Comparison of ENCODE assay signal across 1 cellular context in genomic region chr3:51995346-51996156, GRCh38.
TF ChIP-seq lines count a peak whose summit lies in the region.

TSS of gene RPL29 (minus strand) at chr3:51995895. CDS start at chr3:51995461, 434 bp downstream.

TF ChIP-seq in HepG2, 621 proteins besides CTCF, POLR2A, EP300 and RAD21 (continued from another document and continues in another):
- TF ChIP-seq POGK (CRISPR knock-in tag; conservative IDR thresholded peaks at IDR 0.05) (peak; percentile 91), ZSCAN22 (CRISPR knock-in tag; IDR thresholded peaks at IDR 0.05) (peak; percentile 51; the same call in 1 of the 2 replicates), TMF1 (CRISPR knock-in tag; IDR thresholded peaks at IDR 0.05; ENCODE audit: low read depth) (peak; percentile 65; the same call in 1 of the 2 replicates), TOE1 (CRISPR knock-in tag; IDR thresholded peaks at IDR 0.05) (peak; percentile 81), ZNF546 (CRISPR knock-in tag; conservative IDR thresholded peaks at IDR 0.05) (peak; percentile 40), IKZF4 (CRISPR knock-in tag; IDR thresholded peaks at IDR 0.05; ENCODE audit: borderline replicate concordance, low read depth, not compliant biosample characterization) (no peak), ZSCAN25 (CRISPR knock-in tag; IDR thresholded peaks at IDR 0.05) (no peak), RBM22 (optimal IDR thresholded peaks at IDR 0.05; ENCODE audit: low read length) (peak; percentile 74), ETV6 (CRISPR knock-in tag; conservative IDR thresholded peaks at IDR 0.05) (0 out of 2 replicates have a peak, but pooled peaks have one; percentile 59), ZNF773 (CRISPR knock-in tag; IDR thresholded peaks at IDR 0.05; ENCODE audit: borderline replicate concordance) (no peak; the same call in none of the 2 replicates), HMGXB4 (CRISPR knock-in tag; IDR thresholded peaks at IDR 0.05; ENCODE audit: borderline replicate concordance in 1 of 2, low read depth in 1 of 2) (peak; percentile 90 to 94), GZF1 (CRISPR knock-in tag; IDR thresholded peaks at IDR 0.05) (no peak), CBX5 (CRISPR knock-in tag; IDR thresholded peaks at IDR 0.05; ENCODE audit: borderline replicate concordance) (peak; percentile 85; the same call in 1 of the 2 replicates), NFE2L1 (CRISPR knock-in tag; IDR thresholded peaks at IDR 0.05; ENCODE audit: borderline replicate concordance) (no peak), RFXAP (CRISPR knock-in tag; IDR thresholded peaks at IDR 0.05; ENCODE audit: borderline replicate concordance) (peak; percentile 92; the same call in 1 of the 2 replicates), MIER3 (CRISPR knock-in tag; IDR thresholded peaks at IDR 0.05; ENCODE audit: borderline replicate concordance) (peak; percentile 89), SOX13 (IDR thresholded peaks at IDR 0.05) (no peak), SOX13 (CRISPR knock-in tag; conservative IDR thresholded peaks at IDR 0.05 in 1 of 2, IDR thresholded peaks at IDR 0.05 in 1 of 2) (peak in 1 of 2 experiments; percentile 62; a peak in 2 of 4 replicates), ZBTB1 (CRISPR knock-in tag; IDR thresholded peaks at IDR 0.05; ENCODE audit: borderline replicate concordance) (no peak), SNRNP70 (IDR thresholded peaks at IDR 0.05; ENCODE audit: low read depth, low read length) (no peak), EEA1 (CRISPR knock-in tag; IDR thresholded peaks at IDR 0.05; ENCODE audit: borderline replicate concordance) (peak; percentile 48; the same call in 1 of the 2 replicates), SMARCC2 (IDR thresholded peaks at IDR 0.05) (no peak), ARID5B (CRISPR knock-in tag; IDR thresholded peaks at IDR 0.05) (peak; percentile 56; the same call in 1 of the 2 replicates), KAT2B (IDR thresholded peaks at IDR 0.05; ENCODE audit: borderline replicate concordance, low read depth, low read length) (no peak), ZNF543 (CRISPR knock-in tag; IDR thresholded peaks at IDR 0.05) (0 out of 2 replicates have a peak, but pooled peaks have one; percentile 82), NBN (conservative IDR thresholded peaks at IDR 0.05) (no peak), SRF (IDR thresholded peaks at IDR 0.05; ENCODE audit: low read depth, low read length) (peak; percentile 64), SRSF9 (IDR thresholded peaks at IDR 0.05; ENCODE audit: borderline replicate concordance, insufficient read depth, low read depth, low read length, poor library complexity, severe bottlenecking) (no peak), ZNF552 (CRISPR knock-in tag; IDR thresholded peaks at IDR 0.05; ENCODE audit: borderline replicate concordance) (no peak), MYC (CRISPR knock-in tag; IDR thresholded peaks at IDR 0.05; ENCODE audit: borderline replicate concordance) (peak; percentile 100), MEIS1 (CRISPR knock-in tag; IDR thresholded peaks at IDR 0.05; ENCODE audit: borderline replicate concordance) (peak; percentile 61; the same call in 1 of the 2 replicates), ZBTB34 (CRISPR knock-in tag; IDR thresholded peaks at IDR 0.05) (peak; percentile 69), ZBTB26 (CRISPR knock-in tag; IDR thresholded peaks at IDR 0.05; ENCODE audit: borderline replicate concordance) (peak; percentile 93), ZNF17 (CRISPR knock-in tag; IDR thresholded peaks at IDR 0.05) (peak; percentile 68; the same call in 1 of the 2 replicates), ZNF777 (CRISPR knock-in tag; IDR thresholded peaks at IDR 0.05) (peak; percentile 63), ZNF746 (CRISPR knock-in tag; IDR thresholded peaks at IDR 0.05) (peak; percentile 39; the same call in 1 of the 2 replicates), NR2F2 (IDR thresholded peaks at IDR 0.05; ENCODE audit: borderline replicate concordance, low read depth) (peak; percentile 60; the same call in 1 of the 2 replicates), UBTF (CRISPR knock-in tag; IDR thresholded peaks at IDR 0.05) (peak; percentile 75), RNF219 (CRISPR knock-in tag; IDR thresholded peaks at IDR 0.05) (peak; percentile 68; the same call in 1 of the 2 replicates), ZNF598 (CRISPR knock-in tag; IDR thresholded peaks at IDR 0.05; ENCODE audit: borderline replicate concordance) (no peak; the same call in 1 of the 2 replicates), ETV5 (CRISPR knock-in tag; IDR thresholded peaks at IDR 0.05; ENCODE audit: borderline replicate concordance) (peak; percentile 96), SNAI1 (CRISPR knock-in tag; IDR thresholded peaks at IDR 0.05; ENCODE audit: borderline replicate concordance) (no peak), GTF2F1 (IDR thresholded peaks at IDR 0.05; ENCODE audit: low read length) (peak; percentile 91; the same call in 1 of the 2 replicates), ZNF460 (CRISPR knock-in tag; IDR thresholded peaks at IDR 0.05; ENCODE audit: borderline replicate concordance) (no peak), ZNF574 (CRISPR knock-in tag; IDR thresholded peaks at IDR 0.05) (peak; percentile 96), ZBTB8A (CRISPR knock-in tag; IDR thresholded peaks at IDR 0.05; ENCODE audit: borderline replicate concordance, low read depth) (peak; percentile 82; the same call in 1 of the 2 replicates), ARNT2 (CRISPR knock-in tag; IDR thresholded peaks at IDR 0.05; ENCODE audit: low read depth) (peak; percentile 65), TCF7 (IDR thresholded peaks at IDR 0.05; ENCODE audit: low read depth) (no peak)
